Comparison of ENCODE assay signal across 17 cellular contexts in genomic region chr1:36208978-36209708, GRCh38. TPM values are rescaled to one million over a fixed set of nuclear protein-coding genes. Genes with fewer than 3 reads are reported as not detected.
DNase-seq lines count a peak whose midpoint lies in the region; ATAC-seq and TF ChIP-seq lines count a peak whose summit lies in the region.
"Had no signal": no experiment of that assay in that cellular context is flagged by ENCODE, and none has a peak within 500 bp of the region (broad histone marks: within the 10 kb centered on the region; RNA-seq: fewer than 3 reads in every experiment).

No MANE protein-coding gene starts in this region.

- no peaks in the 10 kb centered on the region for H3K36me3 ChIP-seq in hepatocyte (replicated peaks; ENCODE audit: insufficient read depth, low read depth)
- H3K36me3 ChIP-seq: MG63, neural progenitor cell, sigmoid colon, transverse colon had no signal

- H3K9me2 ChIP-seq in hepatocyte (replicated peaks; ENCODE audit: insufficient read depth): no peaks in the 10 kb centered on the region

- H3K79me2 ChIP-seq in hepatocyte: no peaks in the 10 kb centered on the region

- H3K4me1 ChIP-seq in right cardiac atrium (ENCODE audit: control insufficient read depth, insufficient read depth, low read length): peaks cover 14% of the 10 kb centered on the region
- H3K4me1 ChIP-seq in hepatocyte (ENCODE audit: insufficient read depth): peaks cover 4% of the 10 kb centered on the region

- no peak for TF ChIP-seq CTCF in hepatocyte (IDR thresholded peaks at IDR 0.05; ENCODE audit: poor library complexity)

- 61% methylated on average over 6 of the region's 6 CpGs for WGBS in right cardiac atrium
- 69% methylated on average over 6 of the region's 6 CpGs for WGBS in hepatocyte (ENCODE audit: low lambda C conversion rate, missing lambda C conversion rate)

- ATAC-seq in right cardiac atrium (peak; percentile 25 to 50), esophagus mucosa (no peak), GM21717 (IDR thresholded peaks at IDR 0.05; ENCODE audit: unreplicated experiment) (no peak)
- ATAC-seq: activated CD8-positive, alpha-beta T cell treated with anti-CD3 and anti-CD28 coated beads for 36 hours had no signal

- H3K4me3 ChIP-seq in right cardiac atrium (ENCODE audit: low read length) (no peak overlapping the region), hepatocyte (no peak overlapping the region)
- H3K4me3 ChIP-seq: MG63, neural progenitor cell, sigmoid colon, transverse colon had no signal

- no peak overlapping the region for H2AFZ ChIP-seq in hepatocyte
- H2AFZ ChIP-seq: neural progenitor cell had no signal

- H3K9me3 ChIP-seq in right cardiac atrium (ENCODE audit: control insufficient read depth, low read length) (no peaks in the 10 kb centered on the region), hepatocyte (ENCODE audit: low read depth) (no peaks in the 10 kb centered on the region)
- H3K9me3 ChIP-seq: MG63, sigmoid colon, transverse colon had no signal

- intact Hi-C loops in right cardiac atrium (cut with DNase I) (no loop called here), cardiac septum (cut with DNase I) (no loop called here)

- H3K27ac ChIP-seq in right cardiac atrium (ENCODE audit: low read length) (peak overlapping the region; percentile 59), hepatocyte (peak overlapping the region; percentile 53)
- H3K27ac ChIP-seq: neural progenitor cell, sigmoid colon, transverse colon had no signal

- DNase-seq in right cardiac atrium: no peak
- DNase-seq in cardiac septum (ENCODE audit: low spot score): no peak
- peak; percentile 72 for DNase-seq in SIG-M5 (lab: John Stamatoyannopoulos, UW)
- peak; percentile 35 for DNase-seq in hepatocyte (ENCODE audit: low spot score)
- no peak for DNase-seq in NK-92 (lab: John Stamatoyannopoulos, UW; ENCODE audit: unreplicated experiment)
- DNase-seq in NCI-H774 (lab: John Stamatoyannopoulos, UW): no peak
- DNase-seq: ACHN; activated CD8-positive, alpha-beta T cell treated with anti-CD3 and anti-CD28 coated beads for 36 hours; amniotic stem cell; head of caudate nucleus; MG63; sigmoid colon; stimulated activated CD4-positive, alpha-beta T cell treated with anti-CD3 and anti-CD28 coated beads, Interleukin-4, amount 100 ng/mL, for 24 hours; transverse colon had no signal

- no peaks in the 10 kb centered on the region for H4K20me1 ChIP-seq in hepatocyte (ENCODE audit: insufficient read depth, poor library complexity, severe bottlenecking)

- no peak overlapping the region for H3K4me2 ChIP-seq in hepatocyte
- H3K4me2 ChIP-seq: neural progenitor cell had no signal

- H3K27me3 ChIP-seq in right cardiac atrium (ENCODE audit: control insufficient read depth, insufficient read depth) (no peaks in the 10 kb centered on the region), hepatocyte (no peaks in the 10 kb centered on the region)
- H3K27me3 ChIP-seq: MG63, neural progenitor cell, sigmoid colon, transverse colon had no signal

RNA-seq across cellular contexts. Expression of gene THRAP3, which starts 15.1 kb away (rescaled TPM):
- 10 to 100 TPM; 66.3 to 85.5 (median 77.3) TPM for total RNA-seq in right cardiac atrium
- 32.6 TPM for polyA plus RNA-seq in right cardiac atrium
- total RNA-seq in cardiac septum: 86.5 TPM
- total RNA-seq in hepatocyte: 82.7 and 84.6 TPM in 2 replicates
- polyA plus RNA-seq in hepatocyte: 45.8 and 50.0 TPM in 2 replicates
- 72.0 TPM for total RNA-seq in esophagus mucosa

RNA-seq across cellular contexts. Expression of gene MAP7D1, which starts 53.2 kb away (rescaled TPM):
- 100 to 1,000 TPM; 285 to 403 (median 374) TPM for total RNA-seq in right cardiac atrium
- 330 TPM for polyA plus RNA-seq in right cardiac atrium
- total RNA-seq in cardiac septum: 262 TPM
- 46.0 and 48.4 TPM in 2 replicates for total RNA-seq in hepatocyte
- 84.7 and 97.8 TPM in 2 replicates for polyA plus RNA-seq in hepatocyte
- 93.1 TPM for total RNA-seq in esophagus mucosa

RNA-seq across cellular contexts. Expression of gene TRAPPC3, which starts 59.9 kb away (rescaled TPM):
- 10 to 100 TPM; 58.5 to 67.2 (median 64.0) TPM for total RNA-seq in right cardiac atrium
- 73.6 TPM for polyA plus RNA-seq in right cardiac atrium
- 47.9 TPM for total RNA-seq in cardiac septum
- 128 and 139 TPM in 2 replicates for total RNA-seq in hepatocyte
- polyA plus RNA-seq in hepatocyte: 131 and 148 TPM in 2 replicates
- 65.0 TPM for total RNA-seq in esophagus mucosa

Comparison
In these comparisons a context has a peak if more than half of its experiments do, and no peak if none do; other contexts are left out.
1. ATAC-seq: peak in right cardiac atrium (2 of 2); none in esophagus mucosa (single experiment) and GM21717 (single experiment).
2. DNase-seq: peak in SIG-M5 (single experiment) and hepatocyte (single experiment); none in right cardiac atrium (0 of 3), cardiac septum (single experiment), NK-92 (single experiment) and NCI-H774 (single experiment).